1 cellular context compared by ENCODE assay signal in the genomic region with DNA sequence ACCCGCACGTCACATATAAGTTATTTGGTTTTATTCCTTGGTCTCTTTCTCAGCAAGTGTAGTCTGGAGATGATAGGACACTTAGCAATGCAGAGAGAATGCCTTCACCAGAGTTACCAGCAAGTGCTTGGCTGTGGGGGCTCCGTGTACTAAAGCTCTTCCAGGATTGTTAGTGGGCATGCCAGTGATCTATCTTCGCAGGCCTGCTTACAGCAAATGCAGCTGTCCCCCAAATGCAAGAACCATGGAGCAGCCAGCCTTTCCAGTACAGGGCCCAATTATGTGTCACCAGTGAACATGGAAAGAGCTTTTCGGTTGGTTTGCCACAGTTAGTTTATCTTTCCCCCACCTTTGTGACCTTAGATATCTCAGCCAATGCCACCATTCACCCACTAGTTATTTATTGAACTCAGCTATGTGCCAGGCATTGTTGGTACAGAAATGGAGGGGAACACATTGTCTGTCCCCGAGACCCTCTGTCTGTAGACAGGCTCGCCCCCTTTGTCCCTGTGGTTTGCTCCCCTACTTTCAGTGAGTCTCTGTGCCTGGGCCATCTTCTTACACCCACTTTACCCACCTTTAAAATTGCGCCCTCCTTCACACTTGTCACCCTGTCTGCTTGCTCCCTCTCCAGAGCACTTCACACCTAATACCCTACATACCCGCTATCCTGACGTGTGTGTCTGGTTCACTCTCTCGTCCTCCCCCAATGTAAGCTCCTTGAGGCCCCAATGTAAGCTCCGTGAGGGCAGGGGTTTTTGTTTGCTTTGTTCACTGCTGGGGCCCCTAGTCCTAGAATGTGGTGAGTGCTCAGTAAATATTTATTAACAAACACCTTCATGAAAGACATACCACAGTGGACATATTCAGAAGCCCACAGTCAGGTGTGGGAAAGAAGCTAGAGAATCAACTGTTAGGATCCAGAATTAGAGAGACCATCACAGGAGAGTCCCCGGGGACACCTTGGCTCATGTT.
TF ChIP-seq lines count a peak whose summit lies in the region.

No MANE protein-coding gene starts in this region.

TF ChIP-seq in HepG2, 621 proteins besides CTCF, POLR2A, EP300 and RAD21 (continued from another document and continues in another):
- TF ChIP-seq, protein P1, sequence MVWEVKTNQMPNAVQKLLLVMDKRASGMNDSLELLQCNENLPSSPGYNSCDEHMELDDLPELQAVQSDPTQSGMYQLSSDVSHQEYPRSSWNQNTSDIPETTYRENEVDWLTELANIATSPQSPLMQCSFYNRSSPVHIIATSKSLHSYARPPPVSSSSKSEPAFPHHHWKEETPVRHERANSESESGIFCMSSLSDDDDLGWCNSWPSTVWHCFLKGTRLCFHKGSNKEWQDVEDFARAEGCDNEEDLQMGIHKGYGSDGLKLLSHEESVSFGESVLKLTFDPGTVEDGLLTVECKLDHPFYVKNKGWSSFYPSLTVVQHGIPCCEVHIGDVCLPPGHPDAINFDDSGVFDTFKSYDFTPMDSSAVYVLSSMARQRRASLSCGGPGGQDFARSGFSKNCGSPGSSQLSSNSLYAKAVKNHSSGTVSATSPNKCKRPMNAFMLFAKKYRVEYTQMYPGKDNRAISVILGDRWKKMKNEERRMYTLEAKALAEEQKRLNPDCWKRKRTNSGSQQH (CRISPR knock-in tag; IDR thresholded peaks at IDR 0.05; ENCODE audit: low read depth) = no peak
- TF ChIP-seq ZNF264 (CRISPR knock-in tag; IDR thresholded peaks at IDR 0.05) (peak; percentile 88), GABPA (IDR thresholded peaks at IDR 0.05; ENCODE audit: low read depth, low read length) (no peak), GABPA (CRISPR knock-in tag; IDR thresholded peaks at IDR 0.05; ENCODE audit: low read depth) (no peak), SP140L (CRISPR knock-in tag; IDR thresholded peaks at IDR 0.05; ENCODE audit: borderline replicate concordance) (no peak), FOXA1 (IDR thresholded peaks at IDR 0.05) (no peak), FOXA1 (CRISPR knock-in tag; IDR thresholded peaks at IDR 0.05) (peak; percentile 69), TBX2 (CRISPR knock-in tag; IDR thresholded peaks at IDR 0.05; ENCODE audit: borderline replicate concordance) (peak; percentile 86), FOXP1 (IDR thresholded peaks at IDR 0.05) (no peak), FOXP1 (CRISPR knock-in tag; IDR thresholded peaks at IDR 0.05) (peak; percentile 76), TMF1 (CRISPR knock-in tag; IDR thresholded peaks at IDR 0.05; ENCODE audit: low read depth) (no peak), ZNF20 (CRISPR knock-in tag; IDR thresholded peaks at IDR 0.05) (no peak), ZNF563 (CRISPR knock-in tag; IDR thresholded peaks at IDR 0.05) (no peak), SKI (IDR thresholded peaks at IDR 0.05; ENCODE audit: partially characterized antibody) (no peak), FOSL2 (CRISPR knock-in tag; IDR thresholded peaks at IDR 0.05) (peak; percentile 32; the same call in 1 of the 2 replicates), ZNF33B (CRISPR knock-in tag; IDR thresholded peaks at IDR 0.05) (peak; percentile 28; the same call in 1 of the 2 replicates), ZNF674 (CRISPR knock-in tag; IDR thresholded peaks at IDR 0.05; ENCODE audit: low read depth) (no peak), PCBP2 (optimal IDR thresholded peaks at IDR 0.05; ENCODE audit: low read depth, low read length, poor library complexity, severe bottlenecking) (no peak), ZSCAN20 (CRISPR knock-in tag; IDR thresholded peaks at IDR 0.05; ENCODE audit: borderline replicate concordance) (no peak), MED8 (CRISPR knock-in tag; IDR thresholded peaks at IDR 0.05; ENCODE audit: insufficient replicate concordance) (no peak), EHMT2 (IDR thresholded peaks at IDR 0.05; ENCODE audit: borderline replicate concordance, low read depth, low read length) (no peak), MAF1 (CRISPR knock-in tag; IDR thresholded peaks at IDR 0.05; ENCODE audit: borderline replicate concordance) (no peak), ZNF841 (CRISPR knock-in tag; IDR thresholded peaks at IDR 0.05; ENCODE audit: borderline replicate concordance) (no peak), ZNF205 (CRISPR knock-in tag; IDR thresholded peaks at IDR 0.05) (peak; percentile 99), HMG20B (CRISPR knock-in tag; conservative IDR thresholded peaks at IDR 0.05) (no peak), ONECUT2 (CRISPR knock-in tag; IDR thresholded peaks at IDR 0.05) (no peak), TSC22D2 (CRISPR knock-in tag; IDR thresholded peaks at IDR 0.05; ENCODE audit: borderline replicate concordance) (0 out of 2 replicates have a peak, but pooled peaks have one; percentile 30), STAG1 (CRISPR knock-in tag; IDR thresholded peaks at IDR 0.05) (no peak), JUN (CRISPR knock-in tag; IDR thresholded peaks at IDR 0.05) (no peak), FOXO1 (CRISPR knock-in tag; IDR thresholded peaks at IDR 0.05) (no peak), KLF12 (CRISPR knock-in tag; IDR thresholded peaks at IDR 0.05; ENCODE audit: borderline replicate concordance) (no peak), MTF1 (CRISPR knock-in tag; IDR thresholded peaks at IDR 0.05) (no peak), POLR2AphosphoS2 (IDR thresholded peaks at IDR 0.05; ENCODE audit: low read depth, low read length) (peak; percentile 9; the same call in 1 of the 2 replicates), TCF7 (IDR thresholded peaks at IDR 0.05; ENCODE audit: low read depth) (peak; percentile 46; the same call in 1 of the 2 replicates), KDM1A (CRISPR knock-in tag; IDR thresholded peaks at IDR 0.05) (peak; percentile 76; the same call in 1 of the 2 replicates), FLYWCH1 (CRISPR knock-in tag; IDR thresholded peaks at IDR 0.05) (no peak), TBP (CRISPR knock-in tag; IDR thresholded peaks at IDR 0.05) (no peak), GTF3A (CRISPR knock-in tag; conservative IDR thresholded peaks at IDR 0.05) (no peak), SOX13 (IDR thresholded peaks at IDR 0.05) (no peak), SOX13 (CRISPR knock-in tag; conservative IDR thresholded peaks at IDR 0.05 in 1 of 2, IDR thresholded peaks at IDR 0.05 in 1 of 2) (peak in 1 of 2 experiments; percentile 52; a peak in 1 of 4 replicates), FOXA3 (CRISPR knock-in tag; IDR thresholded peaks at IDR 0.05) (peak; percentile 80)
- TF ChIP-seq, protein P2, sequence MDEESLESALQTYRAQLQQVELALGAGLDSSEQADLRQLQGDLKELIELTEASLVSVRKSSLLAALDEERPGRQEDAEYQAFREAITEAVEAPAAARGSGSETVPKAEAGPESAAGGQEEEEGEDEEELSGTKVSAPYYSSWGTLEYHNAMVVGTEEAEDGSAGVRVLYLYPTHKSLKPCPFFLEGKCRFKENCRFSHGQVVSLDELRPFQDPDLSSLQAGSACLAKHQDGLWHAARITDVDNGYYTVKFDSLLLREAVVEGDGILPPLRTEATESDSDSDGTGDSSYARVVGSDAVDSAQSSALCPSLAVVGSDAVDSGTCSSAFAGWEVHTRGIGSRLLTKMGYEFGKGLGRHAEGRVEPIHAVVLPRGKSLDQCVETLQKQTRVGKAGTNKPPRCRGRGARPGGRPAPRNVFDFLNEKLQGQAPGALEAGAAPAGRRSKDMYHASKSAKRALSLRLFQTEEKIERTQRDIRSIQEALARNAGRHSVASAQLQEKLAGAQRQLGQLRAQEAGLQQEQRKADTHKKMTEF (CRISPR knock-in tag; IDR thresholded peaks at IDR 0.05) = 0 out of 2 replicates have a peak, but pooled peaks have one; percentile 16
- TF ChIP-seq, protein P3, sequence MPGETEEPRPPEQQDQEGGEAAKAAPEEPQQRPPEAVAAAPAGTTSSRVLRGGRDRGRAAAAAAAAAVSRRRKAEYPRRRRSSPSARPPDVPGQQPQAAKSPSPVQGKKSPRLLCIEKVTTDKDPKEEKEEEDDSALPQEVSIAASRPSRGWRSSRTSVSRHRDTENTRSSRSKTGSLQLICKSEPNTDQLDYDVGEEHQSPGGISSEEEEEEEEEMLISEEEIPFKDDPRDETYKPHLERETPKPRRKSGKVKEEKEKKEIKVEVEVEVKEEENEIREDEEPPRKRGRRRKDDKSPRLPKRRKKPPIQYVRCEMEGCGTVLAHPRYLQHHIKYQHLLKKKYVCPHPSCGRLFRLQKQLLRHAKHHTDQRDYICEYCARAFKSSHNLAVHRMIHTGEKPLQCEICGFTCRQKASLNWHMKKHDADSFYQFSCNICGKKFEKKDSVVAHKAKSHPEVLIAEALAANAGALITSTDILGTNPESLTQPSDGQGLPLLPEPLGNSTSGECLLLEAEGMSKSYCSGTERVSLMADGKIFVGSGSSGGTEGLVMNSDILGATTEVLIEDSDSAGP (CRISPR knock-in tag; IDR thresholded peaks at IDR 0.05; ENCODE audit: borderline replicate concordance) = 0 out of 2 replicates have a peak, but pooled peaks have one; percentile 10
- TF ChIP-seq, protein P4, sequence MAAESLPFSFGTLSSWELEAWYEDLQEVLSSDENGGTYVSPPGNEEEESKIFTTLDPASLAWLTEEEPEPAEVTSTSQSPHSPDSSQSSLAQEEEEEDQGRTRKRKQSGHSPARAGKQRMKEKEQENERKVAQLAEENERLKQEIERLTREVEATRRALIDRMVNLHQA (CRISPR knock-in tag; IDR thresholded peaks at IDR 0.05) = no peak
- TF ChIP-seq, protein P5, sequence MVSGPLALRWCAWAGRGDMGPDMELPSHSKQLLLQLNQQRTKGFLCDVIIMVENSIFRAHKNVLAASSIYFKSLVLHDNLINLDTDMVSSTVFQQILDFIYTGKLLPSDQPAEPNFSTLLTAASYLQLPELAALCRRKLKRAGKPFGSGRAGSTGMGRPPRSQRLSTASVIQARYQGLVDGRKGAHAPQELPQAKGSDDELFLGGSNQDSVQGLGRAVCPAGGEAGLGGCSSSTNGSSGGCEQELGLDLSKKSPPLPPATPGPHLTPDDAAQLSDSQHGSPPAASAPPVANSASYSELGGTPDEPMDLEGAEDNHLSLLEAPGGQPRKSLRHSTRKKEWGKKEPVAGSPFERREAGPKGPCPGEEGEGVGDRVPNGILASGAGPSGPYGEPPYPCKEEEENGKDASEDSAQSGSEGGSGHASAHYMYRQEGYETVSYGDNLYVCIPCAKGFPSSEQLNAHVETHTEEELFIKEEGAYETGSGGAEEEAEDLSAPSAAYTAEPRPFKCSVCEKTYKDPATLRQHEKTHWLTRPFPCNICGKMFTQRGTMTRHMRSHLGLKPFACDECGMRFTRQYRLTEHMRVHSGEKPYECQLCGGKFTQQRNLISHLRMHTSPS (CRISPR knock-in tag; IDR thresholded peaks at IDR 0.05; ENCODE audit: low read depth) = no peak; the same call in 1 of the 2 replicates
- TF ChIP-seq, protein P6, sequence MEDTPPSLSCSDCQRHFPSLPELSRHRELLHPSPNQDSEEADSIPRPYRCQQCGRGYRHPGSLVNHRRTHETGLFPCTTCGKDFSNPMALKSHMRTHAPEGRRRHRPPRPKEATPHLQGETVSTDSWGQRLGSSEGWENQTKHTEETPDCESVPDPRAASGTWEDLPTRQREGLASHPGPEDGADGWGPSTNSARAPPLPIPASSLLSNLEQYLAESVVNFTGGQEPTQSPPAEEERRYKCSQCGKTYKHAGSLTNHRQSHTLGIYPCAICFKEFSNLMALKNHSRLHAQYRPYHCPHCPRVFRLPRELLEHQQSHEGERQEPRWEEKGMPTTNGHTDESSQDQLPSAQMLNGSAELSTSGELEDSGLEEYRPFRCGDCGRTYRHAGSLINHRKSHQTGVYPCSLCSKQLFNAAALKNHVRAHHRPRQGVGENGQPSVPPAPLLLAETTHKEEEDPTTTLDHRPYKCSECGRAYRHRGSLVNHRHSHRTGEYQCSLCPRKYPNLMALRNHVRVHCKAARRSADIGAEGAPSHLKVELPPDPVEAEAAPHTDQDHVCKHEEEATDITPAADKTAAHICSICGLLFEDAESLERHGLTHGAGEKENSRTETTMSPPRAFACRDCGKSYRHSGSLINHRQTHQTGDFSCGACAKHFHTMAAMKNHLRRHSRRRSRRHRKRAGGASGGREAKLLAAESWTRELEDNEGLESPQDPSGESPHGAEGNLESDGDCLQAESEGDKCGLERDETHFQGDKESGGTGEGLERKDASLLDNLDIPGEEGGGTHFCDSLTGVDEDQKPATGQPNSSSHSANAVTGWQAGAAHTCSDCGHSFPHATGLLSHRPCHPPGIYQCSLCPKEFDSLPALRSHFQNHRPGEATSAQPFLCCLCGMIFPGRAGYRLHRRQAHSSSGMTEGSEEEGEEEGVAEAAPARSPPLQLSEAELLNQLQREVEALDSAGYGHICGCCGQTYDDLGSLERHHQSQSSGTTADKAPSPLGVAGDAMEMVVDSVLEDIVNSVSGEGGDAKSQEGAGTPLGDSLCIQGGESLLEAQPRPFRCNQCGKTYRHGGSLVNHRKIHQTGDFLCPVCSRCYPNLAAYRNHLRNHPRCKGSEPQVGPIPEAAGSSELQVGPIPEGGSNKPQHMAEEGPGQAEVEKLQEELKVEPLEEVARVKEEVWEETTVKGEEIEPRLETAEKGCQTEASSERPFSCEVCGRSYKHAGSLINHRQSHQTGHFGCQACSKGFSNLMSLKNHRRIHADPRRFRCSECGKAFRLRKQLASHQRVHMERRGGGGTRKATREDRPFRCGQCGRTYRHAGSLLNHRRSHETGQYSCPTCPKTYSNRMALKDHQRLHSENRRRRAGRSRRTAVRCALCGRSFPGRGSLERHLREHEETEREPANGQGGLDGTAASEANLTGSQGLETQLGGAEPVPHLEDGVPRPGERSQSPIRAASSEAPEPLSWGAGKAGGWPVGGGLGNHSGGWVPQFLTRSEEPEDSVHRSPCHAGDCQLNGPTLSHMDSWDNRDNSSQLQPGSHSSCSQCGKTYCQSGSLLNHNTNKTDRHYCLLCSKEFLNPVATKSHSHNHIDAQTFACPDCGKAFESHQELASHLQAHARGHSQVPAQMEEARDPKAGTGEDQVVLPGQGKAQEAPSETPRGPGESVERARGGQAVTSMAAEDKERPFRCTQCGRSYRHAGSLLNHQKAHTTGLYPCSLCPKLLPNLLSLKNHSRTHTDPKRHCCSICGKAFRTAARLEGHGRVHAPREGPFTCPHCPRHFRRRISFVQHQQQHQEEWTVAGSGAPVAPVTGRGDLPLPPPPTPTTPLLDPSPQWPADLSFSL (CRISPR knock-in tag; IDR thresholded peaks at IDR 0.05) = no peak
